In the genomic region with DNA sequence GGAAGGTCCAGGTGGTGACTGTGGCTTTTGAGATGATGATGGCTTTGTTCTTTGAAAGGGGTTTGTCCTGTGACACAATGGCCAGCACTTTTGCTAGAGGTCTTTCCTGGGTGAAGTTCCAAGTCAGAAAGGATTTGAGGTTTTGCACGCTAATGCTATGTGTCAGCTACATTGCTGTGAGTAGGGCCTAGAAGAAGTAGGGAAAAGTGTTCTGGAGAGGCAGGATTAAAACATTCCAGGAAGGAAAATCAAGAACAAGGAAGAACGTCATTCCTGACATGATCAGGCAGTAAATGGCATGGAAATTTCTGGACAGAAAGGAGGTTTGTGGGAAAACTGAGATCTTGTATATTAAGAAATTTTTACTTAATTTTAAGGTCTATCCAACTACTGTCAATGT, we compare ENCODE assay signal across 24 cellular contexts.
DNase-seq lines count a peak whose midpoint lies in the region; ATAC-seq and TF ChIP-seq lines count a peak whose summit lies in the region.
"Had no signal": no experiment of that assay in that cellular context is flagged by ENCODE, and none has a peak within 500 bp of the region (broad histone marks: within the 10 kb centered on the region; RNA-seq: fewer than 3 reads in every experiment).

No MANE protein-coding gene starts in this region.

- peaks cover 16% of the 10 kb centered on the region for H3K27me3 Mint-ChIP-seq in HFFc6 (ENCODE audit: insufficient read depth)

- H3K27ac ChIP-seq in angular gyrus (ENCODE audit: low read depth, low read length) (peak overlapping the region; percentile 43), vagina (no peak overlapping the region)
- H3K27ac ChIP-seq: body of pancreas, epithelial cell of prostate, left ventricle myocardium inferior, sigmoid colon, SJSA1, transverse colon had no signal

- H3K27me3 ChIP-seq in vagina: no peaks in the 10 kb centered on the region
- H3K27me3 ChIP-seq: body of pancreas, sigmoid colon, SJSA1, transverse colon had no signal

- no peaks in the 10 kb centered on the region for H3K36me3 ChIP-seq in vagina
- H3K36me3 ChIP-seq: left ventricle myocardium inferior, sigmoid colon, SJSA1, transverse colon had no signal

- peaks cover 30% of the 10 kb centered on the region for H3K4me1 Mint-ChIP-seq in HFFc6 (ENCODE audit: low read depth)
- H3K4me1 Mint-ChIP-seq: B cell had no signal

- intact Hi-C loops in vagina (cut with DNase I): no loop called here

- H3K4me3 ChIP-seq in vagina: no peak overlapping the region
- H3K4me3 ChIP-seq: body of pancreas, left ventricle myocardium inferior, sigmoid colon, SJSA1, transverse colon had no signal

- TF ChIP-seq CTCF in HFFc6 (IDR thresholded peaks at IDR 0.05): no peak
- no peak for TF ChIP-seq CTCF in vagina (IDR thresholded peaks at IDR 0.05)

- DNase-seq in HFFc6 (peak; percentile 26), hepatic stellate cell (ENCODE audit: low spot score) (peak; percentile 40), superior temporal gyrus (ENCODE audit: extremely low spot score) (peak; percentile 49), vagina (ENCODE audit: extremely low spot score in 2 of 2) (no peak), GDM1 (lab: John Stamatoyannopoulos, UW) (no peak)
- DNase-seq in activated CD8-positive, alpha-beta memory T cell treated with anti-CD3 and anti-CD28 coated beads, Interleukin-2, amount 50 U/mL, for 48 hours: no peak
- DNase-seq: activated CD4-positive, CD25-positive, alpha-beta regulatory T cell; activated CD8-positive, alpha-beta T cell treated with anti-CD3 and anti-CD28 coated beads, Interleukin-2, amount 10 ng/mL, durations not matched to agents 7 days and 5 days; activated naive CD4-positive, alpha-beta T cell treated with anti-CD3 and anti-CD28 coated beads, Interleukin-2, amount 50 U/mL, for 16 hours; activated T-cell treated with anti-CD3 and anti-CD28 coated beads, Interleukin-2, amount 50 U/mL, for 4 hours; body of pancreas; H9; left ventricle myocardium inferior; MM.1S; NCI-H774; stimulated activated naive B cell treated with anti-CD40 and anti-IgM and Interleukin-4, amounts not matched to agents 10 μg/mL and 1 μg/mL and 100 μg/mL, for 72 hours; transverse colon had no signal

- H3K27ac Mint-ChIP-seq in HFFc6: no peak overlapping the region
- H3K27ac Mint-ChIP-seq: activated CD8-positive, alpha-beta T cell treated with anti-CD3 and anti-CD28 coated beads, Interleukin-2, amount 10 ng/mL, durations not matched to agents 7 days and 5 days; B cell; stimulated activated naive B cell treated with anti-CD40 and anti-IgM and Interleukin-4, amounts not matched to agents 10 μg/mL and 1 μg/mL and 100 μg/mL, for 72 hours had no signal

- no peak overlapping the region; the same call in 1 of the 2 replicates for H3K4me3 Mint-ChIP-seq in HFFc6
- H3K4me3 Mint-ChIP-seq: activated CD8-positive, alpha-beta T cell treated with anti-CD3 and anti-CD28 coated beads, Interleukin-2, amount 10 ng/mL, durations not matched to agents 7 days and 5 days; activated T-cell treated with anti-CD3 and anti-CD28 coated beads, Interleukin-2, amount 50 U/mL, for 4 hours; B cell; H9; stimulated activated naive B cell treated with anti-CD40 and anti-IgM and Interleukin-4, amounts not matched to agents 10 μg/mL and 1 μg/mL and 100 μg/mL, for 72 hours had no signal

- no peaks in the 10 kb centered on the region for H3K4me1 ChIP-seq in vagina
- H3K4me1 ChIP-seq: body of pancreas, left ventricle myocardium inferior, SJSA1, transverse colon had no signal

- H3K36me3 Mint-ChIP-seq in HFFc6 (ENCODE audit: low read depth): no peaks in the 10 kb centered on the region
- H3K36me3 Mint-ChIP-seq: stimulated activated naive B cell treated with anti-CD40 and anti-IgM and Interleukin-4, amounts not matched to agents 10 μg/mL and 1 μg/mL and 100 μg/mL, for 72 hours had no signal

- H3K9me3 Mint-ChIP-seq in HFFc6: no peaks in the 10 kb centered on the region
- H3K9me3 Mint-ChIP-seq: activated T-cell treated with anti-CD3 and anti-CD28 coated beads, Interleukin-2, amount 50 U/mL, for 4 hours; H9 had no signal

- H3K9me3 ChIP-seq in vagina: no peaks in the 10 kb centered on the region
- H3K9me3 ChIP-seq: body of pancreas, left ventricle myocardium inferior, sigmoid colon, SJSA1, transverse colon had no signal

- TF ChIP-seq POLR2A in vagina (IDR thresholded peaks at IDR 0.05): no peak

- ATAC-seq in GM21367 (IDR thresholded peaks at IDR 0.05; ENCODE audit: unreplicated experiment): no peak
- ATAC-seq: activated CD8-positive, alpha-beta T cell treated with anti-CD3 and anti-CD28 coated beads, Interleukin-2, amount 10 ng/mL, durations not matched to agents 7 days and 5 days; activated T-cell treated with anti-CD3 and anti-CD28 coated beads, Interleukin-2, amount 50 U/mL, for 4 hours; body of pancreas; HepG2; stimulated activated naive B cell treated with anti-CD40 and anti-IgM and Interleukin-4, amounts not matched to agents 10 μg/mL and 1 μg/mL and 100 μg/mL, for 72 hours had no signal

Comparison
In these comparisons a context has a peak if more than half of its experiments do, and no peak if none do; other contexts are left out.
1. DNase-seq: peak in HFFc6 (single experiment), hepatic stellate cell (single experiment) and superior temporal gyrus (single experiment); none in vagina (0 of 2), GDM1 (single experiment) and activated CD8-positive, alpha-beta memory T cell treated with anti-CD3 and anti-CD28 coated beads, Interleukin-2, amount 50 U/mL, for 48 hours (single experiment).